ENCODE assay signal across 1 cellular context in the genomic region with DNA sequence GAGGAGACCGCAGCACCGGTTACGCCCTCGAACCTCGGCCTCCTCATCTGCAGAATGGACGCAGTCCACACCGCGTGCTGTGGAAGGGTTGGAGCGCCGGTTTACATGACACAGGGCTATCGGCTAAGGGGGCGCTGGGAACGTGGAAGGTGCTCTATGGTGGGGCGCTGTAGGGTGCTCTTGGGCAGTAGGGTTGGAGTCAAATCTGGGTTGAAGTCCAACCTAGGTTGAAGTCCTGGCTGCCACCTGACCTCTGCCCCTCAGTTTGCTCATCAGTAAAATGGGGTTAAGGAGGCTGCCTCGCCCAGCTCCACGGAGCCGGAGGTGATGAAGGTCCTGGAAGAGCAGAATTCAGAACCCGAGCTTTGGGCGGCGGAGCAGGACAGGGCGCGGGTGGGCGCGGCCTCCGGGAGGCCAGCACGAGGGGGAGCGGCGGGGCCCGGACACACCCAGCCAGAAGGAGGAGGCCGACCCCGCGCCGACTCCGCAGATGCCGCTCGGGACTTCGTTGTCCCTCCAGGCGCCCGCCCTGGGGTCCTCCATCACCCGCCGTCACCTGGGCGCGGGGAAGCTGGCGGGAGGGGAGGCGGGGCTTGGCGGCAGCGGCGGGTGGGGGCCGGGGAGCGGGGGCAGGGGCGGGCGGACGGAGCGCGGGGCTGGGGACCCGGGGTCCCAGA.
TF ChIP-seq lines count a peak whose summit lies in the region.

No MANE protein-coding gene starts in this region.

TF ChIP-seq in HepG2, 621 proteins besides CTCF, POLR2A, EP300 and RAD21 (continues in another document):
- TF ChIP-seq HIC2 (CRISPR knock-in tag; IDR thresholded peaks at IDR 0.05; ENCODE audit: low read depth): no peak
- no peak for TF ChIP-seq NCOA2 (CRISPR knock-in tag; IDR thresholded peaks at IDR 0.05)
- no peak for TF ChIP-seq ZNF782 (CRISPR knock-in tag; IDR thresholded peaks at IDR 0.05; ENCODE audit: borderline replicate concordance)
- TF ChIP-seq, protein P1, sequence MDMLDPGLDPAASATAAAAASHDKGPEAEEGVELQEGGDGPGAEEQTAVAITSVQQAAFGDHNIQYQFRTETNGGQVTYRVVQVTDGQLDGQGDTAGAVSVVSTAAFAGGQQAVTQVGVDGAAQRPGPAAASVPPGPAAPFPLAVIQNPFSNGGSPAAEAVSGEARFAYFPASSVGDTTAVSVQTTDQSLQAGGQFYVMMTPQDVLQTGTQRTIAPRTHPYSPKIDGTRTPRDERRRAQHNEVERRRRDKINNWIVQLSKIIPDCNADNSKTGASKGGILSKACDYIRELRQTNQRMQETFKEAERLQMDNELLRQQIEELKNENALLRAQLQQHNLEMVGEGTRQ (IDR thresholded peaks at IDR 0.05; ENCODE audit: low read depth, low read length): no peak
- TF ChIP-seq, protein P1 (CRISPR knock-in tag; IDR thresholded peaks at IDR 0.05; ENCODE audit: borderline replicate concordance): no peak
- no peak for TF ChIP-seq PLRG1 (conservative IDR thresholded peaks at IDR 0.05)
- TF ChIP-seq HDAC2 (CRISPR knock-in tag; IDR thresholded peaks at IDR 0.05): no peak
- TF ChIP-seq ZNF12 (CRISPR knock-in tag; IDR thresholded peaks at IDR 0.05): no peak
- TF ChIP-seq, protein P2, sequence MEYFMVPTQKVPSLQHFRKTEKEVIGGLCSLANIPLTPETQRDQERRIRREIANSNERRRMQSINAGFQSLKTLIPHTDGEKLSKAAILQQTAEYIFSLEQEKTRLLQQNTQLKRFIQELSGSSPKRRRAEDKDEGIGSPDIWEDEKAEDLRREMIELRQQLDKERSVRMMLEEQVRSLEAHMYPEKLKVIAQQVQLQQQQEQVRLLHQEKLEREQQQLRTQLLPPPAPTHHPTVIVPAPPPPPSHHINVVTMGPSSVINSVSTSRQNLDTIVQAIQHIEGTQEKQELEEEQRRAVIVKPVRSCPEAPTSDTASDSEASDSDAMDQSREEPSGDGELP (IDR thresholded peaks at IDR 0.05; ENCODE audit: borderline replicate concordance, low read depth): no peak
- TF ChIP-seq ZNF275 (CRISPR knock-in tag; IDR thresholded peaks at IDR 0.05; ENCODE audit: borderline replicate concordance): no peak
- TF ChIP-seq, protein P3, sequence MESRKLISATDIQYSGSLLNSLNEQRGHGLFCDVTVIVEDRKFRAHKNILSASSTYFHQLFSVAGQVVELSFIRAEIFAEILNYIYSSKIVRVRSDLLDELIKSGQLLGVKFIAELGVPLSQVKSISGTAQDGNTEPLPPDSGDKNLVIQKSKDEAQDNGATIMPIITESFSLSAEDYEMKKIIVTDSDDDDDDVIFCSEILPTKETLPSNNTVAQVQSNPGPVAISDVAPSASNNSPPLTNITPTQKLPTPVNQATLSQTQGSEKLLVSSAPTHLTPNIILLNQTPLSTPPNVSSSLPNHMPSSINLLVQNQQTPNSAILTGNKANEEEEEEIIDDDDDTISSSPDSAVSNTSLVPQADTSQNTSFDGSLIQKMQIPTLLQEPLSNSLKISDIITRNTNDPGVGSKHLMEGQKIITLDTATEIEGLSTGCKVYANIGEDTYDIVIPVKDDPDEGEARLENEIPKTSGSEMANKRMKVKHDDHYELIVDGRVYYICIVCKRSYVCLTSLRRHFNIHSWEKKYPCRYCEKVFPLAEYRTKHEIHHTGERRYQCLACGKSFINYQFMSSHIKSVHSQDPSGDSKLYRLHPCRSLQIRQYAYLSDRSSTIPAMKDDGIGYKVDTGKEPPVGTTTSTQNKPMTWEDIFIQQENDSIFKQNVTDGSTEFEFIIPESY (CRISPR knock-in tag; IDR thresholded peaks at IDR 0.05): peak; percentile 83; the same call in 1 of the 2 replicates
- no peak for TF ChIP-seq ZNF407 (CRISPR knock-in tag; IDR thresholded peaks at IDR 0.05; ENCODE audit: not compliant biosample characterization)
- TF ChIP-seq ASH2L (IDR thresholded peaks at IDR 0.05; ENCODE audit: insufficient read length, low read depth, low read length): no peak
- TF ChIP-seq, protein P4, sequence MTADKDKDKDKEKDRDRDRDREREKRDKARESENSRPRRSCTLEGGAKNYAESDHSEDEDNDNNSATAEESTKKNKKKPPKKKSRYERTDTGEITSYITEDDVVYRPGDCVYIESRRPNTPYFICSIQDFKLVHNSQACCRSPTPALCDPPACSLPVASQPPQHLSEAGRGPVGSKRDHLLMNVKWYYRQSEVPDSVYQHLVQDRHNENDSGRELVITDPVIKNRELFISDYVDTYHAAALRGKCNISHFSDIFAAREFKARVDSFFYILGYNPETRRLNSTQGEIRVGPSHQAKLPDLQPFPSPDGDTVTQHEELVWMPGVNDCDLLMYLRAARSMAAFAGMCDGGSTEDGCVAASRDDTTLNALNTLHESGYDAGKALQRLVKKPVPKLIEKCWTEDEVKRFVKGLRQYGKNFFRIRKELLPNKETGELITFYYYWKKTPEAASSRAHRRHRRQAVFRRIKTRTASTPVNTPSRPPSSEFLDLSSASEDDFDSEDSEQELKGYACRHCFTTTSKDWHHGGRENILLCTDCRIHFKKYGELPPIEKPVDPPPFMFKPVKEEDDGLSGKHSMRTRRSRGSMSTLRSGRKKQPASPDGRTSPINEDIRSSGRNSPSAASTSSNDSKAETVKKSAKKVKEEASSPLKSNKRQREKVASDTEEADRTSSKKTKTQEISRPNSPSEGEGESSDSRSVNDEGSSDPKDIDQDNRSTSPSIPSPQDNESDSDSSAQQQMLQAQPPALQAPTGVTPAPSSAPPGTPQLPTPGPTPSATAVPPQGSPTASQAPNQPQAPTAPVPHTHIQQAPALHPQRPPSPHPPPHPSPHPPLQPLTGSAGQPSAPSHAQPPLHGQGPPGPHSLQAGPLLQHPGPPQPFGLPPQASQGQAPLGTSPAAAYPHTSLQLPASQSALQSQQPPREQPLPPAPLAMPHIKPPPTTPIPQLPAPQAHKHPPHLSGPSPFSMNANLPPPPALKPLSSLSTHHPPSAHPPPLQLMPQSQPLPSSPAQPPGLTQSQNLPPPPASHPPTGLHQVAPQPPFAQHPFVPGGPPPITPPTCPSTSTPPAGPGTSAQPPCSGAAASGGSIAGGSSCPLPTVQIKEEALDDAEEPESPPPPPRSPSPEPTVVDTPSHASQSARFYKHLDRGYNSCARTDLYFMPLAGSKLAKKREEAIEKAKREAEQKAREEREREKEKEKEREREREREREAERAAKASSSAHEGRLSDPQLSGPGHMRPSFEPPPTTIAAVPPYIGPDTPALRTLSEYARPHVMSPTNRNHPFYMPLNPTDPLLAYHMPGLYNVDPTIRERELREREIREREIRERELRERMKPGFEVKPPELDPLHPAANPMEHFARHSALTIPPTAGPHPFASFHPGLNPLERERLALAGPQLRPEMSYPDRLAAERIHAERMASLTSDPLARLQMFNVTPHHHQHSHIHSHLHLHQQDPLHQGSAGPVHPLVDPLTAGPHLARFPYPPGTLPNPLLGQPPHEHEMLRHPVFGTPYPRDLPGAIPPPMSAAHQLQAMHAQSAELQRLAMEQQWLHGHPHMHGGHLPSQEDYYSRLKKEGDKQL (CRISPR knock-in tag; IDR thresholded peaks at IDR 0.05; ENCODE audit: low read depth): no peak
- TF ChIP-seq ZNF629 (CRISPR knock-in tag; conservative IDR thresholded peaks at IDR 0.05): peak; percentile 97
- no peak for TF ChIP-seq FOXP1 (IDR thresholded peaks at IDR 0.05)
- TF ChIP-seq FOXP1 (CRISPR knock-in tag; IDR thresholded peaks at IDR 0.05): no peak
- TF ChIP-seq NFKB2 (CRISPR knock-in tag; IDR thresholded peaks at IDR 0.05; ENCODE audit: borderline replicate concordance): no peak
- no peak for TF ChIP-seq KDM6A (CRISPR knock-in tag; IDR thresholded peaks at IDR 0.05; ENCODE audit: low read depth)
- no peak for TF ChIP-seq ZNF687 (CRISPR knock-in tag; IDR thresholded peaks at IDR 0.05)
